Comparison of ENCODE assay signal across 8 cellular contexts in the genomic region with DNA sequence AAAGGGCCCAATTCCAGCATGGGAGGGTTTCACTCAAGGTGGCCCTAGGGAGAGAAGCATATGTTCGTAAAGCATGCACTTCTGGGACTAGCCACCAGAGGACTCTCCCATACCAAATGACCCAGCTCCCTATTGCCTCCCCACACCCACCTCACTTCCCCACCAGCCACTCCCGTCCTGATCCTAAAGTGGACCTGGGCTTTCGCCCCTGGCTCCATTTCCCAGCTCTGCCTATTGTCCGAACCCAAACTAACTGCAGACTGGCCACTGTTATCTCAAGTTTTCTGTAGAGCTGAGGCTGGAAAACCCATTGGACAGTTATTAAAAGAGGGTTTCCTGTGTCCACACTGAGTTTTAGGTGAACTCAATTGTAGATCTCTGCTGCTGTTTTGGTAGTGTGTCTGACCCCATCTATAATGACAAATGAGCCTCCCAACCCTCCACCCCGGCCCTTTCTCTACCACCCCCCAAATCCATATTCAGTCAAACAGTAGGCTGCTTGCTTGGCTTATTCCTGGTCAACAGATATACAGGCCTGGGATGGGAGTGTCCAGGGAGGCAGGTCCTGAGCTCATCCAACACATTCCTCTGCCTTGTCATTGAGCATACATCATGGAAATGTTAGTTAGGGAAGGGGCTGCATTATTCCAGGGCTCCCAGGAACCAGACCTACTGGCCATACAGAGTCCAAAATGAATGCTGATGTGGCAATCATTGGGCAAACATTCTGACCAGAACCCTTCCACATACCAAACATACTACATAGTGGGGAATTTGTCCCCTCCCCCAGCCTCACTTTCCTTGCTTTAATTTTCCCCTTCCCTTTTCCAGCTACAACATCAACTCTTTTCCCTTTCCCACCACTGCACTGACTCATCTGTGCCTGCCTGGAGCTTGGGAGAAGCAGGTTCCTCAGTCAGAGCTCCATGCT. TPM values are rescaled to one million over a fixed set of nuclear protein-coding genes. Genes with fewer than 3 reads are reported as not detected.
A peak's percentile ranks its signal among the peaks of the same experiment; 100 is the strongest.
DNase-seq lines count a peak whose midpoint lies in the region; ATAC-seq and TF ChIP-seq lines count a peak whose summit lies in the region.

No MANE protein-coding gene starts in this region.

- H3K36me3 ChIP-seq in MG63 (no peaks in the 10 kb centered on the region), mesenchymal stem cell (ENCODE audit: control insufficient read depth in 1 of 2, insufficient read depth in 2 of 2, low read depth in 1 of 2, low read length in 2 of 2) (no peaks in the 10 kb centered on the region), tibial artery (no peaks in the 10 kb centered on the region)

- H2BK120ac ChIP-seq in mesenchymal stem cell (ENCODE audit: low read depth, low read length), result no peak overlapping the region

- intact Hi-C loops in tibial artery (cut with DNase I; ENCODE audit: low total_unique reads), result loop anchor here (5.0 kb wide), 1 partner anchor 176 kb away; a partner anchor contains a TSS

- H3K4me3 Mint-ChIP-seq in T-helper 2 cell treated with Interferon-gamma antibody and Interleukin-4, amounts not matched to agents 5 μg/mL and 100 μg/mL, for 36 hours, result no peak overlapping the region
- H3K4me3 Mint-ChIP-seq in effector memory CD8-positive, alpha-beta T cell, result no peak overlapping the region

- peak overlapping the region; percentile 58 for H3K27ac ChIP-seq in mesenchymal stem cell (ENCODE audit: low read length, poor library complexity, severe bottlenecking)
- H3K27ac ChIP-seq in tibial artery, result no peak overlapping the region

- peak overlapping the region in 1 of 2 experiments; percentile 13 for H3K18ac ChIP-seq in mesenchymal stem cell (ENCODE audit: low read depth in 1 of 2, low read length in 2 of 2)

- H3K9me3 Mint-ChIP-seq in T-helper 2 cell treated with Interferon-gamma antibody and Interleukin-4, amounts not matched to agents 5 μg/mL and 100 μg/mL, for 36 hours, result no peaks in the 10 kb centered on the region
- no peaks in the 10 kb centered on the region for H3K9me3 Mint-ChIP-seq in effector memory CD8-positive, alpha-beta T cell

- peak; percentile 54 for DNase-seq in 8988T
- DNase-seq in GM10266 (ENCODE audit: extremely low spot score), result peak; percentile 62
- peak; percentile 91 for DNase-seq in HEK293T (ENCODE audit: extremely low spot score)
- peak; percentile 73 for DNase-seq in MG63
- peak; percentile 11 for DNase-seq in T-helper 2 cell treated with Interferon-gamma antibody and Interleukin-4, amounts not matched to agents 5 μg/mL and 100 μg/mL, for 36 hours (ENCODE audit: low spot score)
- DNase-seq in effector memory CD8-positive, alpha-beta T cell, result peak in 1 of 3 experiments; percentile 8
- peak; percentile 80 for DNase-seq in mesenchymal stem cell
- peak; percentile 64 to 82 for DNase-seq in tibial artery

- no peak overlapping the region for H3K27ac Mint-ChIP-seq in T-helper 2 cell treated with Interferon-gamma antibody and Interleukin-4, amounts not matched to agents 5 μg/mL and 100 μg/mL, for 36 hours
- no peak overlapping the region for H3K27ac Mint-ChIP-seq in effector memory CD8-positive, alpha-beta T cell

- H3K9me3 ChIP-seq in MG63 (no peaks in the 10 kb centered on the region), mesenchymal stem cell (ENCODE audit: control insufficient read depth, low read length) (no peaks in the 10 kb centered on the region), tibial artery (no peaks in the 10 kb centered on the region)

- peaks cover 9% of the 10 kb centered on the region for H3K79me1 ChIP-seq in mesenchymal stem cell (replicated peaks; ENCODE audit: low read length, poor library complexity, severe bottlenecking)

- H3K23ac ChIP-seq in mesenchymal stem cell (ENCODE audit: low read length in 2 of 2), result no peak overlapping the region

- CTCF ChIA-PET in HEK293T (lab: Yijun Ruan, JAX), result interaction anchor here (0.6 to 5.6 kb wide), 17 partner anchors 10 to 273 kb away, joined by 3 to 93 read pairs (median 4); a partner anchor contains a TSS

- H3K4me1 Mint-ChIP-seq in T-helper 2 cell treated with Interferon-gamma antibody and Interleukin-4, amounts not matched to agents 5 μg/mL and 100 μg/mL, for 36 hours (ENCODE audit: low read depth), result no peaks in the 10 kb centered on the region
- no peaks in the 10 kb centered on the region for H3K4me1 Mint-ChIP-seq in effector memory CD8-positive, alpha-beta T cell (ENCODE audit: low read depth in 2 of 2)

- H2AK5ac ChIP-seq in mesenchymal stem cell (ENCODE audit: low read length, severe bottlenecking), result peak overlapping the region; percentile 97

- H3K9ac ChIP-seq in mesenchymal stem cell (ENCODE audit: low read length), result peak overlapping the region; percentile 1

- TF ChIP-seq CTCF in GM10266 (IDR thresholded peaks at IDR 0.05; ENCODE audit: control insufficient read depth, insufficient read depth, low read depth, missing control alignments), result peak; percentile 71
- peak; percentile 94 for TF ChIP-seq CTCF in tibial artery (IDR thresholded peaks at IDR 0.05)

- no peak overlapping the region for H2BK5ac ChIP-seq in mesenchymal stem cell (ENCODE audit: low read depth, low read length, poor library complexity, severe bottlenecking)

- peaks cover 8% of the 10 kb centered on the region for H3K27me3 Mint-ChIP-seq in T-helper 2 cell treated with Interferon-gamma antibody and Interleukin-4, amounts not matched to agents 5 μg/mL and 100 μg/mL, for 36 hours (ENCODE audit: low read depth)
- peaks cover 48 to 50% of the 10 kb centered on the region in 2 donors for H3K27me3 Mint-ChIP-seq in effector memory CD8-positive, alpha-beta T cell

- H4K8ac ChIP-seq in mesenchymal stem cell (ENCODE audit: low read length), result peak overlapping the region; percentile 0

- POLR2A ChIA-PET in HEK293T (lab: Yijun Ruan, JAX), result interaction anchor here (0.9 kb wide), 1 partner anchor 175 kb away, joined by 3 read pairs; a partner anchor contains a TSS

- peak; percentile 39 for ATAC-seq in effector memory CD8-positive, alpha-beta T cell (replicated peaks)

- H3K36me3 Mint-ChIP-seq in T-helper 2 cell treated with Interferon-gamma antibody and Interleukin-4, amounts not matched to agents 5 μg/mL and 100 μg/mL, for 36 hours (ENCODE audit: low read depth), result no peaks in the 10 kb centered on the region
- H3K36me3 Mint-ChIP-seq in effector memory CD8-positive, alpha-beta T cell (ENCODE audit: insufficient read depth), result no peaks in the 10 kb centered on the region

- H3K4ac ChIP-seq in mesenchymal stem cell (ENCODE audit: low read depth in 1 of 2, low read length in 2 of 2), result no peak overlapping the region

- 22% methylated on average over 5 of the region's 5 CpGs for WGBS in mesenchymal stem cell

- H3K27me3 ChIP-seq in MG63, result no peaks in the 10 kb centered on the region
- H3K27me3 ChIP-seq in mesenchymal stem cell (ENCODE audit: control insufficient read depth in 1 of 2, insufficient read depth in 1 of 2, low read length in 2 of 2), result no peaks in the 10 kb centered on the region
- no peaks in the 10 kb centered on the region for H3K27me3 ChIP-seq in tibial artery

- no peak overlapping the region for H4K91ac ChIP-seq in mesenchymal stem cell (ENCODE audit: low read length)

- peak overlapping the region; percentile 41 for H2BK15ac ChIP-seq in mesenchymal stem cell (ENCODE audit: low read depth, poor library complexity, severe bottlenecking)

- H3K4me3 ChIP-seq in MG63, result no peak overlapping the region
- no peak overlapping the region for H3K4me3 ChIP-seq in mesenchymal stem cell (ENCODE audit: insufficient read depth in 1 of 2, low read depth in 1 of 2, low read length in 2 of 2)
- H3K4me3 ChIP-seq in tibial artery, result no peak overlapping the region

- no peak overlapping the region for H2AFZ ChIP-seq in mesenchymal stem cell (ENCODE audit: low read depth, low read length)

- H3K14ac ChIP-seq in mesenchymal stem cell (ENCODE audit: low read length in 2 of 2), result no peak overlapping the region

- H2BK12ac ChIP-seq in mesenchymal stem cell (ENCODE audit: low read length in 2 of 2), result peak overlapping the region in 1 of 2 experiments; percentile 37

- H3K4me2 ChIP-seq in mesenchymal stem cell (ENCODE audit: low read length, poor library complexity, severe bottlenecking), result no peak overlapping the region

- H3K4me1 ChIP-seq in mesenchymal stem cell (ENCODE audit: control insufficient read depth, insufficient read depth, low read depth, low read length) (peaks cover 16% of the 10 kb centered on the region), tibial artery (peaks cover 5 to 22% (median 11%) of the 10 kb centered on the region in 4 donors)

TF ChIP-seq in HEK293T, 16 proteins besides CTCF, POLR2A, EP300 and RAD21:
- TF ChIP-seq HDGF (IDR thresholded peaks at IDR 0.05; ENCODE audit: borderline replicate concordance) (0 out of 2 replicates have a peak, but pooled peaks have one; percentile 24), BHLHE40 (IDR thresholded peaks at IDR 0.05; ENCODE audit: borderline replicate concordance) (no peak)

RNA-seq across cellular contexts. Expression of a gene that starts 59.2 kb away (rescaled TPM):
- 1.7 and 4.8 TPM in 2 replicates for total RNA-seq in MG63 (2014; rRNA removed; shearing (Covaris generic); ENCODE audit: low replicate concordance)
- 0.12 TPM for polyA plus RNA-seq in mesenchymal stem cell (2013, experiment 1 of 2)
- polyA plus RNA-seq in mesenchymal stem cell (2013, experiment 2 of 2), result 0.04 TPM
